1 cellular context compared by ENCODE assay signal in the genomic region with DNA sequence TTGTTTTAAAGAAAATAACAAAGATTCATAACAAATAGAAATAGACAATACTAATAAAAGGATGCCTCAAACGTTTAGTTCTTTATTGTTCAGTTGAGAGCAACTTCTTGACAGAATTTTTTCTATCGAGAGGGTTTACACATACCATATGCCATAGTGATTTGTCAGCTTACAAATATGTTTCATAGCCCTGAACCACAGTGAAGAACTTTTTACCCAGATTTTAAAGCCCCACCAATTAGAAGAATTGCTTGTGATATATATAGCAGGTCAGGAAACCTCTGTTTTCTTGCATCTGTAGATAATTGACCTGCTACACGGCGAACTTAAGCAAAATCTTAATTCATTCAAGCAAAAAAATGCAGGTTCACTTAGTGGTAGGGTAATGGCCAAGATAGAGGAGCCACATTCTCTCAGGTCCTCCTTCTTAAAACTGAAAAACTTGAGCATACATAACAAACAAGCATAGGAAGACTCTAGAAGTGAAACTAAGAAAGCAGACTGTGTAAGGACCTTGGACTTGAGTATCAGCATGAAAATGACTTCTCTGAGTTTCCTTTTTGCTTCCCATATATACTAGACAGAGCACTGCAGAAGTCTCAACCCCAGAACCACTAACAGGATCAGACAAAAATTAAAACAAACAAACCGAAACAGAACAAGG.
TF ChIP-seq lines count a peak whose summit lies in the region.

No MANE protein-coding gene starts in this region.

TF ChIP-seq in K562, 482 proteins besides CTCF, POLR2A, EP300 and RAD21 (continued from another document and continues in another):
- TF ChIP-seq, protein P1, sequence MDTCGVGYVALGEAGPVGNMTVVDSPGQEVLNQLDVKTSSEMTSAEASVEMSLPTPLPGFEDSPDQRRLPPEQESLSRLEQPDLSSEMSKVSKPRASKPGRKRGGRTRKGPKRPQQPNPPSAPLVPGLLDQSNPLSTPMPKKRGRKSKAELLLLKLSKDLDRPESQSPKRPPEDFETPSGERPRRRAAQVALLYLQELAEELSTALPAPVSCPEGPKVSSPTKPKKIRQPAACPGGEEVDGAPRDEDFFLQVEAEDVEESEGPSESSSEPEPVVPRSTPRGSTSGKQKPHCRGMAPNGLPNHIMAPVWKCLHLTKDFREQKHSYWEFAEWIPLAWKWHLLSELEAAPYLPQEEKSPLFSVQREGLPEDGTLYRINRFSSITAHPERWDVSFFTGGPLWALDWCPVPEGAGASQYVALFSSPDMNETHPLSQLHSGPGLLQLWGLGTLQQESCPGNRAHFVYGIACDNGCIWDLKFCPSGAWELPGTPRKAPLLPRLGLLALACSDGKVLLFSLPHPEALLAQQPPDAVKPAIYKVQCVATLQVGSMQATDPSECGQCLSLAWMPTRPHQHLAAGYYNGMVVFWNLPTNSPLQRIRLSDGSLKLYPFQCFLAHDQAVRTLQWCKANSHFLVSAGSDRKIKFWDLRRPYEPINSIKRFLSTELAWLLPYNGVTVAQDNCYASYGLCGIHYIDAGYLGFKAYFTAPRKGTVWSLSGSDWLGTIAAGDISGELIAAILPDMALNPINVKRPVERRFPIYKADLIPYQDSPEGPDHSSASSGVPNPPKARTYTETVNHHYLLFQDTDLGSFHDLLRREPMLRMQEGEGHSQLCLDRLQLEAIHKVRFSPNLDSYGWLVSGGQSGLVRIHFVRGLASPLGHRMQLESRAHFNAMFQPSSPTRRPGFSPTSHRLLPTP (IDR thresholded peaks at IDR 0.05; ENCODE audit: borderline replicate concordance, extremely low read depth, insufficient read length) = no peak
- TF ChIP-seq XRCC5 (IDR thresholded peaks at IDR 0.05; ENCODE audit: low read depth, low read length) (no peak), BRD4 (IDR thresholded peaks at IDR 0.05) (0 out of 2 replicates have a peak, but pooled peaks have one; percentile 53), KDM5B (IDR thresholded peaks at IDR 0.05; ENCODE audit: insufficient replicate concordance, low read depth, low read length) (no peak), RBM34 (IDR thresholded peaks at IDR 0.05; ENCODE audit: borderline replicate concordance, insufficient read depth, low read length) (no peak), MTA2 (IDR thresholded peaks at IDR 0.05; ENCODE audit: low read depth) (no peak), SMAD3 (CRISPR knock-in tag; conservative IDR thresholded peaks at IDR 0.05) (no peak), NFIC (IDR thresholded peaks at IDR 0.05) (0 out of 2 replicates have a peak, but pooled peaks have one; percentile 12), DMBX1 (CRISPR knock-in tag; IDR thresholded peaks at IDR 0.05; ENCODE audit: borderline replicate concordance) (no peak)
- TF ChIP-seq, protein P2, sequence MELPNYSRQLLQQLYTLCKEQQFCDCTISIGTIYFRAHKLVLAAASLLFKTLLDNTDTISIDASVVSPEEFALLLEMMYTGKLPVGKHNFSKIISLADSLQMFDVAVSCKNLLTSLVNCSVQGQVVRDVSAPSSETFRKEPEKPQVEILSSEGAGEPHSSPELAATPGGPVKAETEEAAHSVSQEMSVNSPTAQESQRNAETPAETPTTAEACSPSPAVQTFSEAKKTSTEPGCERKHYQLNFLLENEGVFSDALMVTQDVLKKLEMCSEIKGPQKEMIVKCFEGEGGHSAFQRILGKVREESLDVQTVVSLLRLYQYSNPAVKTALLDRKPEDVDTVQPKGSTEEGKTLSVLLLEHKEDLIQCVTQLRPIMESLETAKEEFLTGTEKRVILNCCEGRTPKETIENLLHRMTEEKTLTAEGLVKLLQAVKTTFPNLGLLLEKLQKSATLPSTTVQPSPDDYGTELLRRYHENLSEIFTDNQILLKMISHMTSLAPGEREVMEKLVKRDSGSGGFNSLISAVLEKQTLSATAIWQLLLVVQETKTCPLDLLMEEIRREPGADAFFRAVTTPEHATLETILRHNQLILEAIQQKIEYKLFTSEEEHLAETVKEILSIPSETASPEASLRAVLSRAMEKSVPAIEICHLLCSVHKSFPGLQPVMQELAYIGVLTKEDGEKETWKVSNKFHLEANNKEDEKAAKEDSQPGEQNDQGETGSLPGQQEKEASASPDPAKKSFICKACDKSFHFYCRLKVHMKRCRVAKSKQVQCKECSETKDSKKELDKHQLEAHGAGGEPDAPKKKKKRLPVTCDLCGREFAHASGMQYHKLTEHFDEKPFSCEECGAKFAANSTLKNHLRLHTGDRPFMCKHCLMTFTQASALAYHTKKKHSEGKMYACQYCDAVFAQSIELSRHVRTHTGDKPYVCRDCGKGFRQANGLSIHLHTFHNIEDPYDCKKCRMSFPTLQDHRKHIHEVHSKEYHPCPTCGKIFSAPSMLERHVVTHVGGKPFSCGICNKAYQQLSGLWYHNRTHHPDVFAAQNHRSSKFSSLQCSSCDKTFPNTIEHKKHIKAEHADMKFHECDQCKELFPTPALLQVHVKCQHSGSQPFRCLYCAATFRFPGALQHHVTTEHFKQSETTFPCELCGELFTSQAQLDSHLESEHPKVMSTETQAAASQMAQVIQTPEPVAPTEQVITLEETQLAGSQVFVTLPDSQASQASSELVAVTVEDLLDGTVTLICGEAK (IDR thresholded peaks at IDR 0.05) = peak; percentile 31; the same call in 1 of the 2 replicates
- TF ChIP-seq, protein P2 (CRISPR knock-in tag; IDR thresholded peaks at IDR 0.05) = no peak
- TF ChIP-seq, protein P3, sequence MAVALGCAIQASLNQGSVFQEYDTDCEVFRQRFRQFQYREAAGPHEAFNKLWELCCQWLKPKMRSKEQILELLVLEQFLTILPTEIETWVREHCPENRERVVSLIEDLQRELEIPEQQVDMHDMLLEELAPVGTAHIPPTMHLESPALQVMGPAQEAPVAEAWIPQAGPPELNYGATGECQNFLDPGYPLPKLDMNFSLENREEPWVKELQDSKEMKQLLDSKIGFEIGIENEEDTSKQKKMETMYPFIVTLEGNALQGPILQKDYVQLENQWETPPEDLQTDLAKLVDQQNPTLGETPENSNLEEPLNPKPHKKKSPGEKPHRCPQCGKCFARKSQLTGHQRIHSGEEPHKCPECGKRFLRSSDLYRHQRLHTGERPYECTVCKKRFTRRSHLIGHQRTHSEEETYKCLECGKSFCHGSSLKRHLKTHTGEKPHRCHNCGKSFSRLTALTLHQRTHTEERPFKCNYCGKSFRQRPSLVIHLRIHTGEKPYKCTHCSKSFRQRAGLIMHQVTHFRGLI (CRISPR knock-in tag; IDR thresholded peaks at IDR 0.05) = no peak
- TF ChIP-seq, protein P4, sequence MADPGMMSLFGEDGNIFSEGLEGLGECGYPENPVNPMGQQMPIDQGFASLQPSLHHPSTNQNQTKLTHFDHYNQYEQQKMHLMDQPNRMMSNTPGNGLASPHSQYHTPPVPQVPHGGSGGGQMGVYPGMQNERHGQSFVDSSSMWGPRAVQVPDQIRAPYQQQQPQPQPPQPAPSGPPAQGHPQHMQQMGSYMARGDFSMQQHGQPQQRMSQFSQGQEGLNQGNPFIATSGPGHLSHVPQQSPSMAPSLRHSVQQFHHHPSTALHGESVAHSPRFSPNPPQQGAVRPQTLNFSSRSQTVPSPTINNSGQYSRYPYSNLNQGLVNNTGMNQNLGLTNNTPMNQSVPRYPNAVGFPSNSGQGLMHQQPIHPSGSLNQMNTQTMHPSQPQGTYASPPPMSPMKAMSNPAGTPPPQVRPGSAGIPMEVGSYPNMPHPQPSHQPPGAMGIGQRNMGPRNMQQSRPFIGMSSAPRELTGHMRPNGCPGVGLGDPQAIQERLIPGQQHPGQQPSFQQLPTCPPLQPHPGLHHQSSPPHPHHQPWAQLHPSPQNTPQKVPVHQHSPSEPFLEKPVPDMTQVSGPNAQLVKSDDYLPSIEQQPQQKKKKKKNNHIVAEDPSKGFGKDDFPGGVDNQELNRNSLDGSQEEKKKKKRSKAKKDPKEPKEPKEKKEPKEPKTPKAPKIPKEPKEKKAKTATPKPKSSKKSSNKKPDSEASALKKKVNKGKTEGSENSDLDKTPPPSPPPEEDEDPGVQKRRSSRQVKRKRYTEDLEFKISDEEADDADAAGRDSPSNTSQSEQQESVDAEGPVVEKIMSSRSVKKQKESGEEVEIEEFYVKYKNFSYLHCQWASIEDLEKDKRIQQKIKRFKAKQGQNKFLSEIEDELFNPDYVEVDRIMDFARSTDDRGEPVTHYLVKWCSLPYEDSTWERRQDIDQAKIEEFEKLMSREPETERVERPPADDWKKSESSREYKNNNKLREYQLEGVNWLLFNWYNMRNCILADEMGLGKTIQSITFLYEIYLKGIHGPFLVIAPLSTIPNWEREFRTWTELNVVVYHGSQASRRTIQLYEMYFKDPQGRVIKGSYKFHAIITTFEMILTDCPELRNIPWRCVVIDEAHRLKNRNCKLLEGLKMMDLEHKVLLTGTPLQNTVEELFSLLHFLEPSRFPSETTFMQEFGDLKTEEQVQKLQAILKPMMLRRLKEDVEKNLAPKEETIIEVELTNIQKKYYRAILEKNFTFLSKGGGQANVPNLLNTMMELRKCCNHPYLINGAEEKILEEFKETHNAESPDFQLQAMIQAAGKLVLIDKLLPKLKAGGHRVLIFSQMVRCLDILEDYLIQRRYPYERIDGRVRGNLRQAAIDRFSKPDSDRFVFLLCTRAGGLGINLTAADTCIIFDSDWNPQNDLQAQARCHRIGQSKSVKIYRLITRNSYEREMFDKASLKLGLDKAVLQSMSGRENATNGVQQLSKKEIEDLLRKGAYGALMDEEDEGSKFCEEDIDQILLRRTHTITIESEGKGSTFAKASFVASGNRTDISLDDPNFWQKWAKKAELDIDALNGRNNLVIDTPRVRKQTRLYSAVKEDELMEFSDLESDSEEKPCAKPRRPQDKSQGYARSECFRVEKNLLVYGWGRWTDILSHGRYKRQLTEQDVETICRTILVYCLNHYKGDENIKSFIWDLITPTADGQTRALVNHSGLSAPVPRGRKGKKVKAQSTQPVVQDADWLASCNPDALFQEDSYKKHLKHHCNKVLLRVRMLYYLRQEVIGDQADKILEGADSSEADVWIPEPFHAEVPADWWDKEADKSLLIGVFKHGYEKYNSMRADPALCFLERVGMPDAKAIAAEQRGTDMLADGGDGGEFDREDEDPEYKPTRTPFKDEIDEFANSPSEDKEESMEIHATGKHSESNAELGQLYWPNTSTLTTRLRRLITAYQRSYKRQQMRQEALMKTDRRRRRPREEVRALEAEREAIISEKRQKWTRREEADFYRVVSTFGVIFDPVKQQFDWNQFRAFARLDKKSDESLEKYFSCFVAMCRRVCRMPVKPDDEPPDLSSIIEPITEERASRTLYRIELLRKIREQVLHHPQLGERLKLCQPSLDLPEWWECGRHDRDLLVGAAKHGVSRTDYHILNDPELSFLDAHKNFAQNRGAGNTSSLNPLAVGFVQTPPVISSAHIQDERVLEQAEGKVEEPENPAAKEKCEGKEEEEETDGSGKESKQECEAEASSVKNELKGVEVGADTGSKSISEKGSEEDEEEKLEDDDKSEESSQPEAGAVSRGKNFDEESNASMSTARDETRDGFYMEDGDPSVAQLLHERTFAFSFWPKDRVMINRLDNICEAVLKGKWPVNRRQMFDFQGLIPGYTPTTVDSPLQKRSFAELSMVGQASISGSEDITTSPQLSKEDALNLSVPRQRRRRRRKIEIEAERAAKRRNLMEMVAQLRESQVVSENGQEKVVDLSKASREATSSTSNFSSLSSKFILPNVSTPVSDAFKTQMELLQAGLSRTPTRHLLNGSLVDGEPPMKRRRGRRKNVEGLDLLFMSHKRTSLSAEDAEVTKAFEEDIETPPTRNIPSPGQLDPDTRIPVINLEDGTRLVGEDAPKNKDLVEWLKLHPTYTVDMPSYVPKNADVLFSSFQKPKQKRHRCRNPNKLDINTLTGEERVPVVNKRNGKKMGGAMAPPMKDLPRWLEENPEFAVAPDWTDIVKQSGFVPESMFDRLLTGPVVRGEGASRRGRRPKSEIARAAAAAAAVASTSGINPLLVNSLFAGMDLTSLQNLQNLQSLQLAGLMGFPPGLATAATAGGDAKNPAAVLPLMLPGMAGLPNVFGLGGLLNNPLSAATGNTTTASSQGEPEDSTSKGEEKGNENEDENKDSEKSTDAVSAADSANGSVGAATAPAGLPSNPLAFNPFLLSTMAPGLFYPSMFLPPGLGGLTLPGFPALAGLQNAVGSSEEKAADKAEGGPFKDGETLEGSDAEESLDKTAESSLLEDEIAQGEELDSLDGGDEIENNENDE (IDR thresholded peaks at IDR 0.05; ENCODE audit: low read depth, low read length) = no peak
- TF ChIP-seq, protein P5, sequence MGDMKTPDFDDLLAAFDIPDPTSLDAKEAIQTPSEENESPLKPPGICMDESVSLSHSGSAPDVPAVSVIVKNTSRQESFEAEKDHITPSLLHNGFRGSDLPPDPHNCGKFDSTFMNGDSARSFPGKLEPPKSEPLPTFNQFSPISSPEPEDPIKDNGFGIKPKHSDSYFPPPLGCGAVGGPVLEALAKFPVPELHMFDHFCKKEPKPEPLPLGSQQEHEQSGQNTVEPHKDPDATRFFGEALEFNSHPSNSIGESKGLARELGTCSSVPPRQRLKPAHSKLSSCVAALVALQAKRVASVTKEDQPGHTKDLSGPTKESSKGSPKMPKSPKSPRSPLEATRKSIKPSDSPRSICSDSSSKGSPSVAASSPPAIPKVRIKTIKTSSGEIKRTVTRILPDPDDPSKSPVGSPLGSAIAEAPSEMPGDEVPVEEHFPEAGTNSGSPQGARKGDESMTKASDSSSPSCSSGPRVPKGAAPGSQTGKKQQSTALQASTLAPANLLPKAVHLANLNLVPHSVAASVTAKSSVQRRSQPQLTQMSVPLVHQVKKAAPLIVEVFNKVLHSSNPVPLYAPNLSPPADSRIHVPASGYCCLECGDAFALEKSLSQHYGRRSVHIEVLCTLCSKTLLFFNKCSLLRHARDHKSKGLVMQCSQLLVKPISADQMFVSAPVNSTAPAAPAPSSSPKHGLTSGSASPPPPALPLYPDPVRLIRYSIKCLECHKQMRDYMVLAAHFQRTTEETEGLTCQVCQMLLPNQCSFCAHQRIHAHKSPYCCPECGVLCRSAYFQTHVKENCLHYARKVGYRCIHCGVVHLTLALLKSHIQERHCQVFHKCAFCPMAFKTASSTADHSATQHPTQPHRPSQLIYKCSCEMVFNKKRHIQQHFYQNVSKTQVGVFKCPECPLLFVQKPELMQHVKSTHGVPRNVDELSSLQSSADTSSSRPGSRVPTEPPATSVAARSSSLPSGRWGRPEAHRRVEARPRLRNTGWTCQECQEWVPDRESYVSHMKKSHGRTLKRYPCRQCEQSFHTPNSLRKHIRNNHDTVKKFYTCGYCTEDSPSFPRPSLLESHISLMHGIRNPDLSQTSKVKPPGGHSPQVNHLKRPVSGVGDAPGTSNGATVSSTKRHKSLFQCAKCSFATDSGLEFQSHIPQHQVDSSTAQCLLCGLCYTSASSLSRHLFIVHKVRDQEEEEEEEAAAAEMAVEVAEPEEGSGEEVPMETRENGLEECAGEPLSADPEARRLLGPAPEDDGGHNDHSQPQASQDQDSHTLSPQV (IDR thresholded peaks at IDR 0.05) = no peak
